In genomic region chr16:28904363-28904762, GRCh38 we compare ENCODE assay signal across 31 cellular contexts. TPM values are rescaled to one million over a fixed set of nuclear protein-coding genes. Genes with fewer than 3 reads are reported as not detected.
"Had no signal": no experiment of that assay in that cellular context is flagged by ENCODE, and none has a peak within 500 bp of the region (broad histone marks: within the 10 kb centered on the region; RNA-seq: fewer than 3 reads in every experiment).

No MANE protein-coding gene starts in this region.

- H3K9me3 Mint-ChIP-seq: nephron had no signal

- H3K27me3 Mint-ChIP-seq: naive thymus-derived CD4-positive, alpha-beta T cell had no signal

- H3K27ac Mint-ChIP-seq: naive thymus-derived CD4-positive, alpha-beta T cell; nephron had no signal

- H3K4me1 ChIP-seq: esophagus muscularis mucosa, foreskin keratinocyte, gastroesophageal sphincter, heart left ventricle, left lung, pancreas, tibial nerve, upper lobe of left lung had no signal

- H3K4me1 Mint-ChIP-seq: nephron had no signal

- H3K4me3 Mint-ChIP-seq: naive thymus-derived CD4-positive, alpha-beta T cell; nephron had no signal

- H3K27ac ChIP-seq: coronary artery, esophagus muscularis mucosa, foreskin keratinocyte, gastroesophageal sphincter, heart left ventricle, hepatocyte, left lung, neutrophil, pancreas, thoracic aorta, tibial nerve, upper lobe of left lung had no signal

- H2AFZ ChIP-seq: hepatocyte had no signal

- DNase-seq: dermis blood vessel endothelial cell; effector memory CD4-positive, alpha-beta T cell; foreskin keratinocyte; heart left ventricle; left cardiac atrium; mesenchymal stem cell; midbrain; naive thymus-derived CD4-positive, alpha-beta T cell; stimulated activated CD4-positive, alpha-beta T cell treated with anti-CD3 and anti-CD28 coated beads, Interleukin-12 subunit alpha, Interleukin-12 subunit beta, amount 100 ng/mL, for 4 hours; stimulated activated CD4-positive, alpha-beta T cell treated with anti-CD3 and anti-CD28 coated beads, Interleukin-1b, Interleukin-23, amount 100 ng/mL, for 48 hours; stimulated activated CD4-positive, alpha-beta T cell treated with anti-CD3 and anti-CD28 coated beads, Interleukin-4, amount 100 ng/mL, for 1 hour; stimulated activated CD8-positive, alpha-beta memory T cell treated with anti-CD3 and anti-CD28 coated beads, Interleukin-4, amount 100 ng/mL, for 48 hours; stimulated activated naive CD4-positive, alpha-beta T cell treated with Interleukin-2 at 50 U/mL for 16 hours had no signal

- H3K9me3 ChIP-seq: esophagus muscularis mucosa, gastroesophageal sphincter, heart left ventricle, left lung, neutrophil, pancreas, thoracic aorta, tibial nerve, upper lobe of left lung had no signal

- H3K27me3 ChIP-seq: esophagus muscularis mucosa, foreskin keratinocyte, gastroesophageal sphincter, heart left ventricle, hepatocyte, left lung, neutrophil, pancreas, tibial nerve, upper lobe of left lung had no signal

- FAIRE-seq: endothelial cell of umbilical vein, pancreas, urothelium cell line had no signal

- H3K4me2 ChIP-seq: hepatocyte, smooth muscle cell had no signal

- ATAC-seq: foreskin keratinocyte; gastroesophageal sphincter; heart left ventricle; left cardiac atrium; left lung; naive thymus-derived CD4-positive, alpha-beta T cell; sciatic nerve had no signal

- H3K4me3 ChIP-seq: coronary artery, esophagus muscularis mucosa, gastroesophageal sphincter, heart left ventricle, hepatocyte, left lung, pancreas, smooth muscle cell, thoracic aorta, tibial nerve, upper lobe of left lung had no signal

- H3K79me2 ChIP-seq: hepatocyte had no signal

RNA-seq across cellular contexts. Expression of gene ATP2A1, which starts 26.1 kb away (rescaled TPM):
- total RNA-seq: dermis blood vessel endothelial cell had no signal
- polyA plus RNA-seq: naive thymus-derived CD4-positive, alpha-beta T cell had no signal

RNA-seq across cellular contexts. Expression of gene CD19, which starts 27.4 kb away (rescaled TPM):
- total RNA-seq: dermis blood vessel endothelial cell, endothelial cell of umbilical vein, epithelial cell of proximal tubule, foreskin keratinocyte, gastroesophageal sphincter, hepatocyte, kidney epithelial cell, pulmonary artery endothelial cell, smooth muscle cell, thoracic aorta had no signal
- polyA plus RNA-seq: foreskin keratinocyte, hepatocyte, smooth muscle cell had no signal
